ENCODE assay signal across 1 cellular context in the genomic region with DNA sequence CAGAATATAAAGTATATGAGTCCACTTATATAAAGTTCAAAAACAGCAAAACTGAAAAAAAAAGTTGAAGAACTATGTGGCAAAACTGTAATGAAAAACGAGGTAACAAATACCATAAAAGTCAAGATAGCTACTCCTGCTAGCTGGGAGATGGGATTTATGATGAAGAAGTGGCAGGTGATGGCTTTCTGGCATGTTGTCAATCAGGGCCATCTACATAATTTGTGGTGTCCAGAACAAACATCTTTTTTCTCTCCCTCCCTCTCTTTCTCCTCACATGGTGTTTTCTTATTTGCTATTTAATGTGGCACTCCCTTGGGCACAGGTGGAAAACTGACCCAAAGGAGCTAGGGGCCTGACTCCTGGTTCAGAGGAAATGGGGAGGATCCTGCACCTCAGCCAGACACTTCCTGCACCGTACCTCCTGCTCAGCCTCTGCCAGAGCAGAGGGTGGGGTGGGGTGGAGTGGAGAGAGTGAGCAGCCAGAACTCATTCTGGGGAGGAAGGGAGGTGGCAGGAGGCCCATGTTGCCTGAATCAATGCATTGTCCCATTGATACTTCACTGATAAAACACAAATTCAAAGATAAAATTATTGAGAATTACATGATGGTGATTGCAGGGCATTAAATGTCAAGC.
TF ChIP-seq lines count a peak whose summit lies in the region.

No MANE protein-coding gene starts in this region.

TF ChIP-seq in HEK293, 187 proteins besides CTCF, POLR2A, EP300 and RAD21 (continued from another document):
- TF ChIP-seq, protein P1, sequence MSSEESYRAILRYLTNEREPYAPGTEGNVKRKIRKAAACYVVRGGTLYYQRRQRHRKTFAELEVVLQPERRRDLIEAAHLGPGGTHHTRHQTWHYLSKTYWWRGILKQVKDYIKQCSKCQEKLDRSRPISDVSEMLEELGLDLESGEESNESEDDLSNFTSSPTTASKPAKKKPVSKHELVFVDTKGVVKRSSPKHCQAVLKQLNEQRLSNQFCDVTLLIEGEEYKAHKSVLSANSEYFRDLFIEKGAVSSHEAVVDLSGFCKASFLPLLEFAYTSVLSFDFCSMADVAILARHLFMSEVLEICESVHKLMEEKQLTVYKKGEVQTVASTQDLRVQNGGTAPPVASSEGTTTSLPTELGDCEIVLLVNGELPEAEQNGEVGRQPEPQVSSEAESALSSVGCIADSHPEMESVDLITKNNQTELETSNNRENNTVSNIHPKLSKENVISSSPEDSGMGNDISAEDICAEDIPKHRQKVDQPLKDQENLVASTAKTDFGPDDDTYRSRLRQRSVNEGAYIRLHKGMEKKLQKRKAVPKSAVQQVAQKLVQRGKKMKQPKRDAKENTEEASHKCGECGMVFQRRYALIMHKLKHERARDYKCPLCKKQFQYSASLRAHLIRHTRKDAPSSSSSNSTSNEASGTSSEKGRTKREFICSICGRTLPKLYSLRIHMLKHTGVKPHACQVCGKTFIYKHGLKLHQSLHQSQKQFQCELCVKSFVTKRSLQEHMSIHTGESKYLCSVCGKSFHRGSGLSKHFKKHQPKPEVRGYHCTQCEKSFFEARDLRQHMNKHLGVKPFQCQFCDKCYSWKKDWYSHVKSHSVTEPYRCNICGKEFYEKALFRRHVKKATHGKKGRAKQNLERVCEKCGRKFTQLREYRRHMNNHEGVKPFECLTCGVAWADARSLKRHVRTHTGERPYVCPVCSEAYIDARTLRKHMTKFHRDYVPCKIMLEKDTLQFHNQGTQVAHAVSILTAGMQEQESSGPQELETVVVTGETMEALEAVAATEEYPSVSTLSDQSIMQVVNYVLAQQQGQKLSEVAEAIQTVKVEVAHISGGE (tag by site-specific recombination; conservative IDR thresholded peaks at IDR 0.05; ENCODE audit: low read depth), result no peak
- TF ChIP-seq, protein P2, sequence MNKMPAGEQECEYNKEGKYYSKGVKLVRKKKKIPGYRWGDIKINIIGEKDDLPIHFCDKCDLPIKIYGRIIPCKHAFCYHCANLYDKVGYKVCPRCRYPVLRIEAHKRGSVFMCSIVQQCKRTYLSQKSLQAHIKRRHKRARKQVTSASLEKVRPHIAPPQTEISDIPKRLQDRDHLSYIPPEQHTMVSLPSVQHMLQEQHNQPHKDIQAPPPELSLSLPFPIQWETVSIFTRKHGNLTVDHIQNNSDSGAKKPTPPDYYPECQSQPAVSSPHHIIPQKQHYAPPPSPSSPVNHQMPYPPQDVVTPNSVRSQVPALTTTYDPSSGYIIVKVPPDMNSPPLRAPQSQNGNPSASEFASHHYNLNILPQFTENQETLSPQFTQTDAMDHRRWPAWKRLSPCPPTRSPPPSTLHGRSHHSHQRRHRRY (tag by site-specific recombination; IDR thresholded peaks at IDR 0.05), result no peak
